ENCODE assay signal across 26 cellular contexts in the genomic region with DNA sequence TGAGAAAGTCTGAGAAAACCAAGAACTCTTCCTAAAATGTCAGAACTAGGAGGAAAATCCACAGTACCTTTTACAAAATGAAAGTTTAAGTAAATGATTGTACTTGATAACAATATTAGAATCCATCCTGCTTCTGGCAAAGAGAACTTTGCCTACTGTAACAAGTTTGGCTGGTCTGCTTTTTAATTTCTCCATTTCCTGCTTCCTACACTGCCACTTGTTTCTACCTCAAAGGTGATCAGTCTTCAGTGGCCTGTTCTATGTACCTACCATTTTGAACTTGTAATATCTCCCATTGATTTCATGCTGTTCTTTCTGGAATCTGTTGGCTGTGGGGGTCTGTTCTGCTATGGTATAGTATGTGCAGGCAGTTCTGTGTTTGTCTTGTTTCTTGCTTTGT.
"Had no signal": no experiment of that assay in that cellular context is flagged by ENCODE, and none has a peak within 500 bp of the region (broad histone marks: within the 10 kb centered on the region; RNA-seq: fewer than 3 reads in every experiment).

No MANE protein-coding gene starts in this region.

- H3K4me1 ChIP-seq: breast epithelium, gastrocnemius medialis, stomach, thyroid gland had no signal

- H3K4me3 Mint-ChIP-seq: activated CD4-positive, alpha-beta T cell treated with anti-CD3 and anti-CD28 coated beads for 36 hours; activated CD8-positive, alpha-beta memory T cell treated with anti-CD3 and anti-CD28 coated beads, Interleukin-2, amount 10 ng/mL, durations not matched to agents 7 days and 5 days; activated CD8-positive, alpha-beta T cell treated with anti-CD3 and anti-CD28 coated beads, Interleukin-2, amount 10 ng/mL, durations not matched to agents 7 days and 5 days; central memory CD8-positive, alpha-beta T cell; naive thymus-derived CD4-positive, alpha-beta T cell; neural crest cell; stimulated activated naive B cell treated with anti-CD40 and anti-IgM and Interleukin-4, amounts not matched to agents 10 μg/mL and 1 μg/mL and 100 μg/mL, for 72 hours; T-helper 2 cell treated with Interferon-gamma antibody and Interleukin-4, amounts not matched to agents 5 μg/mL and 100 μg/mL, for 36 hours had no signal

- H3K9me3 ChIP-seq: breast epithelium, gastrocnemius medialis, stomach, thyroid gland had no signal

- DNase-seq: activated CD4-positive, alpha-beta T cell treated with anti-CD3 and anti-CD28 coated beads for 36 hours; activated CD4-positive, CD25-positive, alpha-beta regulatory T cell; activated CD8-positive, alpha-beta memory T cell treated with anti-CD3 and anti-CD28 coated beads, Interleukin-2, amount 10 ng/mL, durations not matched to agents 7 days and 5 days; activated CD8-positive, alpha-beta T cell treated with anti-CD3 and anti-CD28 coated beads, Interleukin-2, amount 10 ng/mL, durations not matched to agents 7 days and 5 days; activated naive CD4-positive, alpha-beta T cell; activated T-cell treated with anti-CD3 and anti-CD28 coated beads, Interleukin-2, amount 50 U/mL, for 48 hours; dorsolateral prefrontal cortex; effector memory CD4-positive, alpha-beta T cell; gastrocnemius medialis; glutamatergic neuron; left ventricle myocardium superior; naive thymus-derived CD4-positive, alpha-beta T cell; occipital lobe; stimulated activated CD4-positive, alpha-beta T cell treated with anti-CD3 and anti-CD28 coated beads, Interleukin-15, amount 100 ng/mL, for 24 hours; stimulated activated CD4-positive, alpha-beta T cell treated with anti-CD3 and anti-CD28 coated beads, Interleukin-2, amount 100 ng/mL, for 24 hours; stimulated activated naive B cell treated with anti-CD40 and anti-IgM and Interleukin-4, amounts not matched to agents 10 μg/mL and 1 μg/mL and 100 μg/mL, for 72 hours; stomach; T-helper 1 cell; thyroid gland had no signal

- H3K27ac ChIP-seq: breast epithelium, dorsolateral prefrontal cortex, gastrocnemius medialis, right atrium auricular region, stomach, thyroid gland had no signal

- H3K9me3 Mint-ChIP-seq: central memory CD8-positive, alpha-beta T cell; T-helper 2 cell treated with Interferon-gamma antibody and Interleukin-4, amounts not matched to agents 5 μg/mL and 100 μg/mL, for 36 hours had no signal

- ATAC-seq: activated CD4-positive, alpha-beta T cell treated with anti-CD3 and anti-CD28 coated beads for 36 hours; activated CD8-positive, alpha-beta memory T cell treated with anti-CD3 and anti-CD28 coated beads, Interleukin-2, amount 10 ng/mL, durations not matched to agents 7 days and 5 days; activated CD8-positive, alpha-beta T cell treated with anti-CD3 and anti-CD28 coated beads, Interleukin-2, amount 10 ng/mL, durations not matched to agents 7 days and 5 days; activated naive CD4-positive, alpha-beta T cell treated with anti-CD3 and anti-CD28 coated beads, Interleukin-2, amount 50 U/mL, for 72 hours; gastrocnemius medialis; left ventricle myocardium superior; naive thymus-derived CD4-positive, alpha-beta T cell had no signal

- H3K4me3 ChIP-seq: breast epithelium, dorsolateral prefrontal cortex, gastrocnemius medialis, right atrium auricular region, stomach, thyroid gland had no signal

- H3K27ac Mint-ChIP-seq: activated CD4-positive, alpha-beta T cell treated with anti-CD3 and anti-CD28 coated beads for 36 hours; activated CD8-positive, alpha-beta memory T cell treated with anti-CD3 and anti-CD28 coated beads, Interleukin-2, amount 10 ng/mL, durations not matched to agents 7 days and 5 days; activated CD8-positive, alpha-beta T cell treated with anti-CD3 and anti-CD28 coated beads, Interleukin-2, amount 10 ng/mL, durations not matched to agents 7 days and 5 days; activated naive CD4-positive, alpha-beta T cell treated with anti-CD3 and anti-CD28 coated beads, Interleukin-2, amount 50 U/mL, for 72 hours; naive thymus-derived CD4-positive, alpha-beta T cell; stimulated activated naive B cell treated with anti-CD40 and anti-IgM and Interleukin-4, amounts not matched to agents 10 μg/mL and 1 μg/mL and 100 μg/mL, for 72 hours; T-helper 2 cell treated with Interferon-gamma antibody and Interleukin-4, amounts not matched to agents 5 μg/mL and 100 μg/mL, for 36 hours had no signal

- H3K36me3 Mint-ChIP-seq: activated CD8-positive, alpha-beta memory T cell treated with anti-CD3 and anti-CD28 coated beads, Interleukin-2, amount 10 ng/mL, durations not matched to agents 7 days and 5 days; activated naive CD4-positive, alpha-beta T cell treated with anti-CD3 and anti-CD28 coated beads, Interleukin-2, amount 50 U/mL, for 72 hours; naive thymus-derived CD4-positive, alpha-beta T cell; stimulated activated naive B cell treated with anti-CD40 and anti-IgM and Interleukin-4, amounts not matched to agents 10 μg/mL and 1 μg/mL and 100 μg/mL, for 72 hours had no signal

- H3K27me3 ChIP-seq: breast epithelium, gastrocnemius medialis, right atrium auricular region, stomach, thyroid gland had no signal

- H3K36me3 ChIP-seq: breast epithelium, gastrocnemius medialis, right atrium auricular region, stomach, thyroid gland had no signal

- H3K4me1 Mint-ChIP-seq: central memory CD8-positive, alpha-beta T cell; naive thymus-derived CD4-positive, alpha-beta T cell; neural crest cell had no signal

- FAIRE-seq: islet of Langerhans had no signal
